ENCODE assay signal across 25 cellular contexts in genomic region chr2:6926071-6926732, GRCh38. TPM values are rescaled to one million over a fixed set of nuclear protein-coding genes. Genes with fewer than 3 reads are reported as not detected.
DNase-seq lines count a peak whose midpoint lies in the region; ATAC-seq and TF ChIP-seq lines count a peak whose summit lies in the region.
"Had no signal": no experiment of that assay in that cellular context is flagged by ENCODE, and none has a peak within 500 bp of the region (broad histone marks: within the 10 kb centered on the region; RNA-seq: fewer than 3 reads in every experiment).

No MANE protein-coding gene starts in this region.

- H2BK5ac ChIP-seq in mesenchymal stem cell (ENCODE audit: low read depth, low read length, poor library complexity, severe bottlenecking) = no peak overlapping the region

- POLR2A ChIA-PET in naive thymus-derived CD8-positive, alpha-beta T cell (lab: Charles Lee) = no interaction called here
- POLR2A ChIA-PET in SK-N-SH (lab: Yijun Ruan, JAX) = interaction anchor here (2.1 kb wide), 1 partner anchor 12 kb away, joined by 5 read pairs; no protein-coding TSS in a partner anchor

- H2BK120ac ChIP-seq in mesenchymal stem cell (ENCODE audit: low read depth, low read length) = no peak overlapping the region

- no peak overlapping the region for H3K4ac ChIP-seq in mesenchymal stem cell (ENCODE audit: low read depth in 1 of 2, low read length in 2 of 2)

- no peak overlapping the region for H2BK15ac ChIP-seq in mesenchymal stem cell (ENCODE audit: low read depth, poor library complexity, severe bottlenecking)

- H3K9me2 ChIP-seq in SK-N-SH = no peaks in the 10 kb centered on the region

- peaks cover 4 to 25% (median 23%) of the 10 kb centered on the region in 3 donors for H3K36me3 Mint-ChIP-seq in naive thymus-derived CD8-positive, alpha-beta T cell

- TF ChIP-seq EP300 in SK-N-SH (IDR thresholded peaks at IDR 0.05; ENCODE audit: borderline replicate concordance in 1 of 2, low read depth in 1 of 2, low read length in 1 of 2) = no peak

- DNase-seq in activated CD8-positive, alpha-beta memory T cell treated with anti-CD3 and anti-CD28 coated beads for 24 hours = peak; percentile 50
- DNase-seq in activated CD8-positive, alpha-beta memory T cell treated with anti-CD3 and anti-CD28 coated beads, Interleukin-2, amount 50 U/mL, for 4 hours = no peak
- no peak for DNase-seq in naive thymus-derived CD8-positive, alpha-beta T cell
- DNase-seq in superior temporal gyrus (ENCODE audit: extremely low spot score) (peak; percentile 38), SK-N-SH (no peak), Kasumi-1 (lab: John Stamatoyannopoulos, UW) (no peak), mesenchymal stem cell (no peak)
- DNase-seq: activated CD8-positive, alpha-beta T cell treated with anti-CD3 and anti-CD28 coated beads, Interleukin-2, amount 10 ng/mL, durations not matched to agents 7 days and 5 days; activated T-cell treated with anti-CD3 and anti-CD28 coated beads, Interleukin-2, amount 50 U/mL, for 4 hours; AML-193; anterior cingulate cortex; NCI-H2171 treated with DMSO at 0.1 percent for 48 hours; NCI-H524 treated with DMSO at 0.1 percent for 48 hours; NK-92 treated with Interleukin-12 subunit alpha and Interleukin-12 subunit beta, amount 100 ng/mL, for 24 hours; Peyer's patch; sigmoid colon; stimulated activated CD8-positive, alpha-beta memory T cell treated with anti-CD3 and anti-CD28 coated beads, Interleukin-4, amount 100 ng/mL, for 48 hours; T-cell had no signal

- no peak overlapping the region for H3K23ac ChIP-seq in mesenchymal stem cell (ENCODE audit: low read length in 2 of 2)

- peaks cover 50% of the 10 kb centered on the region for H4K20me1 ChIP-seq in SK-N-SH (ENCODE audit: insufficient read depth)

- H3K4me3 Mint-ChIP-seq in naive thymus-derived CD8-positive, alpha-beta T cell = peak overlapping the region in 2 of 10 donors; percentile 18 to 63
- H3K4me3 Mint-ChIP-seq: activated CD8-positive, alpha-beta T cell treated with anti-CD3 and anti-CD28 coated beads, Interleukin-2, amount 10 ng/mL, durations not matched to agents 7 days and 5 days; activated T-cell treated with anti-CD3 and anti-CD28 coated beads, Interleukin-2, amount 50 U/mL, for 4 hours; memory B cell had no signal

- H3K27ac ChIP-seq in cingulate gyrus (ENCODE audit: low read depth, low read length) (peak overlapping the region; percentile 11), SK-N-SH (ENCODE audit: low read depth in 2 of 2, low read length in 1 of 2) (peak overlapping the region in 1 of 2 experiments; percentile 94; a peak in 2 of 4 replicates), mesenchymal stem cell (ENCODE audit: low read length, poor library complexity, severe bottlenecking) (no peak overlapping the region)
- H3K27ac ChIP-seq: HL-60, Peyer's patch had no signal

- CTCF ChIA-PET in SK-N-SH (lab: Yijun Ruan, JAX) = interaction anchor here (0.9 to 25.9 kb wide), 2 partner anchors 40 to 89 kb away, joined by 3 to 437 read pairs; no protein-coding TSS in a partner anchor

- no peak overlapping the region for H4K8ac ChIP-seq in mesenchymal stem cell (ENCODE audit: low read length)

- peaks cover 0 to 77% of the 10 kb centered on the region in 2 experiments; a peak in 2 of 4 replicates for H3K4me1 ChIP-seq in SK-N-SH (ENCODE audit: control insufficient read depth in 1 of 2, insufficient read depth in 2 of 2, low read depth in 1 of 2, low read length in 1 of 2)
- peaks cover 2% of the 10 kb centered on the region for H3K4me1 ChIP-seq in mesenchymal stem cell (ENCODE audit: control insufficient read depth, insufficient read depth, low read depth, low read length)
- H3K4me1 ChIP-seq: HAP-1, Peyer's patch had no signal

- TF ChIP-seq RAD21 in SK-N-SH (IDR thresholded peaks at IDR 0.05; ENCODE audit: low read length) = no peak

- no peaks in the 10 kb centered on the region for H3F3A ChIP-seq in SK-N-SH (replicated peaks; ENCODE audit: insufficient read depth)

- H3K9ac ChIP-seq in SK-N-SH (no peak overlapping the region), mesenchymal stem cell (ENCODE audit: low read length) (no peak overlapping the region)

- no peaks in the 10 kb centered on the region for H3K79me1 ChIP-seq in mesenchymal stem cell (replicated peaks; ENCODE audit: low read length, poor library complexity, severe bottlenecking)

- H2BK12ac ChIP-seq in mesenchymal stem cell (ENCODE audit: low read length in 2 of 2) = no peak overlapping the region

- H3K4me2 ChIP-seq in SK-N-SH = no peak overlapping the region
- no peak overlapping the region for H3K4me2 ChIP-seq in mesenchymal stem cell (ENCODE audit: low read length, poor library complexity, severe bottlenecking)

- no peak overlapping the region for H3K18ac ChIP-seq in mesenchymal stem cell (ENCODE audit: low read depth in 1 of 2, low read length in 2 of 2)

- peaks cover 0 to 4% of the 10 kb centered on the region in 2 experiments for H3K36me3 ChIP-seq in SK-N-SH (replicated peaks in 1 of 2; ENCODE audit: control insufficient read depth in 1 of 2, insufficient read depth in 2 of 2, low read length in 1 of 2)
- no peaks in the 10 kb centered on the region for H3K36me3 ChIP-seq in mesenchymal stem cell (ENCODE audit: control insufficient read depth in 1 of 2, insufficient read depth in 2 of 2, low read depth in 1 of 2, low read length in 2 of 2)
- H3K36me3 ChIP-seq: HAP-1, Peyer's patch, sigmoid colon, upper lobe of left lung had no signal

- H3K27me3 ChIP-seq in SK-N-SH (ENCODE audit: insufficient read depth) (no peaks in the 10 kb centered on the region), mesenchymal stem cell (ENCODE audit: control insufficient read depth in 1 of 2, insufficient read depth in 1 of 2, low read length in 2 of 2) (no peaks in the 10 kb centered on the region)
- H3K27me3 ChIP-seq: Peyer's patch, sigmoid colon, upper lobe of left lung had no signal

- H3K27ac Mint-ChIP-seq in naive thymus-derived CD8-positive, alpha-beta T cell = peak overlapping the region in 6 of 10 donors; percentile 10 to 87 (median 62)
- H3K27ac Mint-ChIP-seq: memory B cell had no signal

- H2AK5ac ChIP-seq in mesenchymal stem cell (ENCODE audit: low read length, severe bottlenecking) = no peak overlapping the region

- WGBS in SK-N-SH (ENCODE audit: low lambda C conversion rate) = 95% methylated on average over 13 of the region's 14 CpGs
- WGBS in mesenchymal stem cell = 94% methylated on average over 13 of the region's 14 CpGs

- H3K9me3 ChIP-seq in SK-N-SH (no peaks in the 10 kb centered on the region), mesenchymal stem cell (ENCODE audit: control insufficient read depth, low read length) (no peaks in the 10 kb centered on the region)
- H3K9me3 ChIP-seq: HAP-1, Peyer's patch, sigmoid colon, upper lobe of left lung had no signal

- no peak overlapping the region for H4K91ac ChIP-seq in mesenchymal stem cell (ENCODE audit: low read length)

- H2AFZ ChIP-seq in SK-N-SH (ENCODE audit: low read depth) = no peak overlapping the region
- no peak overlapping the region for H2AFZ ChIP-seq in mesenchymal stem cell (ENCODE audit: low read depth, low read length)

- no peaks in the 10 kb centered on the region for H3K27me3 Mint-ChIP-seq in naive thymus-derived CD8-positive, alpha-beta T cell
- H3K27me3 Mint-ChIP-seq: T-cell had no signal

- peaks cover 62 to 94% (median 88%) of the 10 kb centered on the region in 4 donors for H3K4me1 Mint-ChIP-seq in naive thymus-derived CD8-positive, alpha-beta T cell

- no peak overlapping the region for H3K14ac ChIP-seq in mesenchymal stem cell (ENCODE audit: low read length in 2 of 2)

- TF ChIP-seq CTCF in SK-N-SH (IDR thresholded peaks at IDR 0.05) = no peak

- H3K4me3 ChIP-seq in SK-N-SH (ENCODE audit: low read depth in 2 of 2, low read length in 1 of 2) = no peak overlapping the region
- H3K4me3 ChIP-seq in mesenchymal stem cell (ENCODE audit: insufficient read depth in 1 of 2, low read depth in 1 of 2, low read length in 2 of 2) = no peak overlapping the region
- H3K4me3 ChIP-seq: HAP-1, Peyer's patch, sigmoid colon, upper lobe of left lung had no signal

- ATAC-seq in naive thymus-derived CD8-positive, alpha-beta T cell = no peak
- ATAC-seq: activated CD4-positive, CD25-positive, alpha-beta regulatory T cell treated with anti-CD3 and anti-CD28 coated beads, Interleukin-2, amount 50 U/mL, for 24 hours; activated CD8-positive, alpha-beta T cell treated with anti-CD3 and anti-CD28 coated beads, Interleukin-2, amount 10 ng/mL, durations not matched to agents 7 days and 5 days; activated T-cell treated with anti-CD3 and anti-CD28 coated beads, Interleukin-2, amount 50 U/mL, for 4 hours; T-cell had no signal

- H3K9me3 Mint-ChIP-seq in naive thymus-derived CD8-positive, alpha-beta T cell = peaks cover 0 to 2% (median 0%) of the 10 kb centered on the region in 9 donors
- H3K9me3 Mint-ChIP-seq: activated T-cell treated with anti-CD3 and anti-CD28 coated beads, Interleukin-2, amount 50 U/mL, for 4 hours; T-cell had no signal

- peaks cover 75% of the 10 kb centered on the region for H3K79me2 ChIP-seq in SK-N-SH (ENCODE audit: insufficient read depth)

TF ChIP-seq in SK-N-SH, 30 proteins besides CTCF, POLR2A, EP300 and RAD21 (continues in another document):
- TF ChIP-seq TCF12 (IDR thresholded peaks at IDR 0.05) (no peak), ELF1 (IDR thresholded peaks at IDR 0.05) (no peak)
- TF ChIP-seq, protein P1, sequence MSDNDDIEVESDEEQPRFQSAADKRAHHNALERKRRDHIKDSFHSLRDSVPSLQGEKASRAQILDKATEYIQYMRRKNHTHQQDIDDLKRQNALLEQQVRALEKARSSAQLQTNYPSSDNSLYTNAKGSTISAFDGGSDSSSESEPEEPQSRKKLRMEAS (IDR thresholded peaks at IDR 0.05; ENCODE audit: low read depth) = no peak

RNA-seq across cellular contexts. Expression of gene RNF144A, which starts 9.0 kb away (rescaled TPM):
- 10 to 100 TPM; 39.5 to 42.7 TPM for total RNA-seq in naive thymus-derived CD8-positive, alpha-beta T cell
- 10 to 100 TPM; 10.3 to 15.5 (median 15.2) TPM for polyA plus RNA-seq in naive thymus-derived CD8-positive, alpha-beta T cell
- polyA plus RNA-seq in SK-N-SH (2012; rRNA removed) = 15.6 and 17.3 TPM in 2 replicates
- 9.8 and 15.5 TPM in 2 replicates for polyA plus RNA-seq in SK-N-SH (2012; cell fraction: cytosol; rRNA removed)
- 11.6 and 14.5 TPM in 2 replicates for polyA plus RNA-seq in SK-N-SH (2012; cell fraction: nucleus; rRNA removed)
- polyA plus RNA-seq in mesenchymal stem cell (2013, experiment 1 of 2) = 9.0 TPM
- 9.1 TPM for polyA plus RNA-seq in mesenchymal stem cell (2013, experiment 2 of 2)

RNA-seq across cellular contexts. Expression of gene RSAD2, which starts 48.6 kb away (rescaled TPM):
- total RNA-seq in naive thymus-derived CD8-positive, alpha-beta T cell = 1 to 10 TPM; 4.3 to 5.2 TPM
- 10 to 100 TPM in 1 of 3 donors, 1 to 10 TPM in 2; 4.0 to 11.1 (median 6.5) TPM for polyA plus RNA-seq in naive thymus-derived CD8-positive, alpha-beta T cell
- polyA plus RNA-seq in SK-N-SH (2012; rRNA removed) = 0.15 and 0.35 TPM in 2 replicates
- 0.25 and 0.37 TPM in 2 replicates for polyA plus RNA-seq in SK-N-SH (2012; cell fraction: cytosol; rRNA removed)
- polyA plus RNA-seq in SK-N-SH (2012; cell fraction: nucleus; rRNA removed) = 0.31 and 0.45 TPM in 2 replicates
- polyA plus RNA-seq in mesenchymal stem cell (2013, experiment 1 of 2) = 0.32 TPM
- 0.21 TPM for polyA plus RNA-seq in mesenchymal stem cell (2013, experiment 2 of 2)
- polyA plus RNA-seq: HepG2 had no signal

Comparison
In these comparisons a context has a peak if more than half of its experiments do, and no peak if none do; other contexts are left out.
1. DNase-seq: peak in activated CD8-positive, alpha-beta memory T cell treated with anti-CD3 and anti-CD28 coated beads for 24 hours (single experiment) and superior temporal gyrus (single experiment); none in activated CD8-positive, alpha-beta memory T cell treated with anti-CD3 and anti-CD28 coated beads, Interleukin-2, amount 50 U/mL, for 4 hours (single experiment), naive thymus-derived CD8-positive, alpha-beta T cell (0 of 10), SK-N-SH (single experiment), Kasumi-1 (0 of 2) and mesenchymal stem cell (single experiment).